Comparison of ENCODE assay signal across 17 cellular contexts in genomic region chr15:62394079-62394478, GRCh38. TPM values are rescaled to one million over a fixed set of nuclear protein-coding genes. Genes with fewer than 3 reads are reported as not detected.
A peak's percentile ranks its signal among the peaks of the same experiment; 100 is the strongest.
DNase-seq lines count a peak whose midpoint lies in the region; ATAC-seq and TF ChIP-seq lines count a peak whose summit lies in the region.
"Had no signal": no experiment of that assay in that cellular context is flagged by ENCODE, and none has a peak within 500 bp of the region (broad histone marks: within the 10 kb centered on the region; RNA-seq: fewer than 3 reads in every experiment).

No MANE protein-coding gene starts in this region.

- no peaks in the 10 kb centered on the region for H3K9me3 ChIP-seq in vagina
- H3K9me3 ChIP-seq: SJCRH30 had no signal

- H3K36me3 Mint-ChIP-seq in nephron (ENCODE audit: low read depth), result peaks cover 9% of the 10 kb centered on the region
- H3K36me3 Mint-ChIP-seq in activated T-helper 1 cell treated with anti-CD3 and anti-CD28 coated beads, Interleukin-12 subunit alpha, Interleukin-12 subunit beta, Interleukin-2, Interleukin-4 antibody, amounts not matched to agents 30 ng/mL and 10 ng/mL and 1 ng/mL, durations not matched to agents 14 hours and 24 hours and 36 hours (ENCODE audit: low read depth), result no peaks in the 10 kb centered on the region

- no peaks in the 10 kb centered on the region for H3K36me3 ChIP-seq in vagina
- H3K36me3 ChIP-seq: SJCRH30 had no signal

- ATAC-seq in HG03039 (IDR thresholded peaks at IDR 0.05; ENCODE audit: unreplicated experiment), result no peak
- ATAC-seq: HepG2 had no signal

- peaks cover 17% of the 10 kb centered on the region for H3K4me1 Mint-ChIP-seq in nephron
- peaks cover 16% of the 10 kb centered on the region for H3K4me1 Mint-ChIP-seq in activated T-helper 1 cell treated with anti-CD3 and anti-CD28 coated beads, Interleukin-12 subunit alpha, Interleukin-12 subunit beta, Interleukin-2, Interleukin-4 antibody, amounts not matched to agents 30 ng/mL and 10 ng/mL and 1 ng/mL, durations not matched to agents 14 hours and 24 hours and 36 hours (ENCODE audit: low read depth)

- intact Hi-C loops in vagina (cut with DNase I), result no loop called here
- intact Hi-C loops in activated T-helper 1 cell treated with anti-CD3 and anti-CD28 coated beads, Interleukin-12 subunit alpha, Interleukin-12 subunit beta, Interleukin-2, Interleukin-4 antibody, amounts not matched to agents 30 ng/mL and 10 ng/mL and 1 ng/mL, durations not matched to agents 14 hours and 24 hours and 36 hours (cut with micrococcal nuclease), result no loop called here

- H3K4me1 ChIP-seq in vagina, result peaks cover 14% of the 10 kb centered on the region
- H3K4me1 ChIP-seq: SJCRH30 had no signal

- H3K4me3 ChIP-seq in cardiac fibroblast (replicated peaks in 1 of 2; ENCODE audit: low read depth in 2 of 2, low read length in 2 of 2) (no peak overlapping the region), vagina (no peak overlapping the region)
- H3K4me3 ChIP-seq: BLaER1, SJCRH30 had no signal

- TF ChIP-seq CTCF in cardiac fibroblast (IDR thresholded peaks at IDR 0.05; ENCODE audit: low read depth, low read length), result no peak
- no peak for TF ChIP-seq CTCF in nephron (IDR thresholded peaks at IDR 0.05; ENCODE audit: unreplicated experiment in 3 of 3)
- no peak for TF ChIP-seq CTCF in vagina (IDR thresholded peaks at IDR 0.05)

- no peak for TF ChIP-seq POLR2A in vagina (IDR thresholded peaks at IDR 0.05)

- peaks cover 6% of the 10 kb centered on the region for H3K9me3 Mint-ChIP-seq in nephron
- peaks cover 8% of the 10 kb centered on the region for H3K9me3 Mint-ChIP-seq in activated T-helper 1 cell treated with anti-CD3 and anti-CD28 coated beads, Interleukin-12 subunit alpha, Interleukin-12 subunit beta, Interleukin-2, Interleukin-4 antibody, amounts not matched to agents 30 ng/mL and 10 ng/mL and 1 ng/mL, durations not matched to agents 14 hours and 24 hours and 36 hours

- H3K27me3 Mint-ChIP-seq in nephron (ENCODE audit: low read depth), result peaks cover 4% of the 10 kb centered on the region
- H3K27me3 Mint-ChIP-seq in activated T-helper 1 cell treated with anti-CD3 and anti-CD28 coated beads, Interleukin-12 subunit alpha, Interleukin-12 subunit beta, Interleukin-2, Interleukin-4 antibody, amounts not matched to agents 30 ng/mL and 10 ng/mL and 1 ng/mL, durations not matched to agents 14 hours and 24 hours and 36 hours (ENCODE audit: insufficient read depth), result peaks cover 30% of the 10 kb centered on the region

- peak; percentile 35 for DNase-seq in HCEC 1CT
- peak; percentile 17 to 62 for DNase-seq in cardiac fibroblast (ENCODE audit: low read depth in 2 of 2)
- DNase-seq in vagina (ENCODE audit: extremely low spot score in 2 of 2), result no peak
- DNase-seq in activated CD8-positive, alpha-beta memory T cell treated with anti-CD3 and anti-CD28 coated beads, Interleukin-2, amount 50 U/mL, for 48 hours, result no peak
- no peak for DNase-seq in activated T-helper 1 cell treated with anti-CD3 and anti-CD28 coated beads, Interleukin-12 subunit alpha, Interleukin-12 subunit beta, Interleukin-2, Interleukin-4 antibody, amounts not matched to agents 30 ng/mL and 10 ng/mL and 1 ng/mL, durations not matched to agents 14 hours and 24 hours and 36 hours (ENCODE audit: low spot score)
- DNase-seq: CD8-positive, alpha-beta memory T cell; H7; Karpas-422; NCI-H1436; NCI-H2029 treated with DMSO at 0.1 percent for 48 hours; NCI-H524; RPMI8226; SJCRH30 had no signal

- no peak overlapping the region for H3K27ac Mint-ChIP-seq in nephron
- no peak overlapping the region for H3K27ac Mint-ChIP-seq in activated T-helper 1 cell treated with anti-CD3 and anti-CD28 coated beads, Interleukin-12 subunit alpha, Interleukin-12 subunit beta, Interleukin-2, Interleukin-4 antibody, amounts not matched to agents 30 ng/mL and 10 ng/mL and 1 ng/mL, durations not matched to agents 14 hours and 24 hours and 36 hours
- H3K27ac Mint-ChIP-seq: CD8-positive, alpha-beta memory T cell had no signal

- H3K27ac ChIP-seq in vagina, result peak overlapping the region; percentile 49
- H3K27ac ChIP-seq: BLaER1, SJCRH30 had no signal

- peak overlapping the region in 2 of 3 experiments; percentile 62 to 99 for H3K4me3 Mint-ChIP-seq in nephron
- H3K4me3 Mint-ChIP-seq in activated T-helper 1 cell treated with anti-CD3 and anti-CD28 coated beads, Interleukin-12 subunit alpha, Interleukin-12 subunit beta, Interleukin-2, Interleukin-4 antibody, amounts not matched to agents 30 ng/mL and 10 ng/mL and 1 ng/mL, durations not matched to agents 14 hours and 24 hours and 36 hours, result no peak overlapping the region

- no peaks in the 10 kb centered on the region for H3K27me3 ChIP-seq in vagina
- H3K27me3 ChIP-seq: SJCRH30 had no signal

RNA-seq across cellular contexts. Expression of gene TLN2, which starts 3.7 kb away (rescaled TPM):
- 48.9 TPM for total RNA-seq in vagina
- total RNA-seq in activated T-helper 1 cell treated with anti-CD3 and anti-CD28 coated beads, Interleukin-12 subunit alpha, Interleukin-12 subunit beta, Interleukin-2, Interleukin-4 antibody, amounts not matched to agents 30 ng/mL and 10 ng/mL and 1 ng/mL, durations not matched to agents 14 hours and 24 hours and 36 hours, result 0.70 and 0.76 TPM in 2 replicates

Comparison
In these comparisons a context has a peak if more than half of its experiments do, and no peak if none do; other contexts are left out.
1. DNase-seq: peak in HCEC 1CT (single experiment) and cardiac fibroblast (2 of 2); none in vagina (0 of 2), activated CD8-positive, alpha-beta memory T cell treated with anti-CD3 and anti-CD28 coated beads, Interleukin-2, amount 50 U/mL, for 48 hours (single experiment) and activated T-helper 1 cell treated with anti-CD3 and anti-CD28 coated beads, Interleukin-12 subunit alpha, Interleukin-12 subunit beta, Interleukin-2, Interleukin-4 antibody, amounts not matched to agents 30 ng/mL and 10 ng/mL and 1 ng/mL, durations not matched to agents 14 hours and 24 hours and 36 hours (single experiment).
2. RNA of gene TLN2, which starts 3.7 kb away (total RNA-seq): 48.9 TPM in vagina (single experiment); 0.70 to 0.76 TPM in activated T-helper 1 cell treated with anti-CD3 and anti-CD28 coated beads, Interleukin-12 subunit alpha, Interleukin-12 subunit beta, Interleukin-2, Interleukin-4 antibody, amounts not matched to agents 30 ng/mL and 10 ng/mL and 1 ng/mL, durations not matched to agents 14 hours and 24 hours and 36 hours; every median in the first group is over 10 times any median in the second.